Comparison of ENCODE assay signal across 8 cellular contexts in genomic region chr1:45750298-45751038, GRCh38. TPM values are rescaled to one million over a fixed set of nuclear protein-coding genes. Genes with fewer than 3 reads are reported as not detected.
DNase-seq lines count a peak whose midpoint lies in the region; ATAC-seq lines count a peak whose summit lies in the region.

TSS of gene IPP (minus strand) at chr1:45750653. CDS start at chr1:45746411, 4,242 bp downstream.

- DNase-seq in COLO668 (lab: John Stamatoyannopoulos, UW; ENCODE audit: unreplicated experiment) (peak; percentile 100), HS-5 (ENCODE audit: low read depth) (peak; percentile 85), NK-92 (lab: John Stamatoyannopoulos, UW; ENCODE audit: unreplicated experiment) (peak; percentile 45), lung microvascular endothelial cell (ENCODE audit: low read depth in 2 of 2) (peak; percentile 98)
- DNase-seq in activated CD8-positive, alpha-beta memory T cell treated with anti-CD3 and anti-CD28 coated beads for 1 hour (ENCODE audit: extremely low read depth in 1 of 2, low read depth in 1 of 2), result peak; percentile 78 to 83
- peak; percentile 84 for DNase-seq in effector CD4-positive, alpha-beta T cell
- peak; percentile 93 to 94 (median 93) for DNase-seq in stimulated activated CD4-positive, alpha-beta T cell treated with anti-CD3 and anti-CD28 coated beads, TNF-alpha, amount 100 ng/mL, for 48 hours (ENCODE audit: low read depth in 3 of 3)

- ATAC-seq in GM19467 (IDR thresholded peaks at IDR 0.05; ENCODE audit: unreplicated experiment), result peak; percentile 92

RNA-seq across cellular contexts. Expression of gene IPP, which starts in this region (rescaled TPM):
- 3.7 and 4.4 TPM in 2 replicates for total RNA-seq in lung microvascular endothelial cell

Comparison
In these comparisons a context has a peak if more than half of its experiments do, and no peak if none do; other contexts are left out.
1. Peak in every context shown above with its lines: DNase-seq and ATAC-seq.
2. DNase-seq: peak in every context shown above with its lines; median percentile 100 in COLO668; 98 in lung microvascular endothelial cell; 93 in stimulated activated CD4-positive, alpha-beta T cell treated with anti-CD3 and anti-CD28 coated beads, TNF-alpha, amount 100 ng/mL, for 48 hours; 85 in HS-5; 84 in effector CD4-positive, alpha-beta T cell; 80 in activated CD8-positive, alpha-beta memory T cell treated with anti-CD3 and anti-CD28 coated beads for 1 hour; 45 in NK-92.